ENCODE assay signal across 1 cellular context in the genomic region with DNA sequence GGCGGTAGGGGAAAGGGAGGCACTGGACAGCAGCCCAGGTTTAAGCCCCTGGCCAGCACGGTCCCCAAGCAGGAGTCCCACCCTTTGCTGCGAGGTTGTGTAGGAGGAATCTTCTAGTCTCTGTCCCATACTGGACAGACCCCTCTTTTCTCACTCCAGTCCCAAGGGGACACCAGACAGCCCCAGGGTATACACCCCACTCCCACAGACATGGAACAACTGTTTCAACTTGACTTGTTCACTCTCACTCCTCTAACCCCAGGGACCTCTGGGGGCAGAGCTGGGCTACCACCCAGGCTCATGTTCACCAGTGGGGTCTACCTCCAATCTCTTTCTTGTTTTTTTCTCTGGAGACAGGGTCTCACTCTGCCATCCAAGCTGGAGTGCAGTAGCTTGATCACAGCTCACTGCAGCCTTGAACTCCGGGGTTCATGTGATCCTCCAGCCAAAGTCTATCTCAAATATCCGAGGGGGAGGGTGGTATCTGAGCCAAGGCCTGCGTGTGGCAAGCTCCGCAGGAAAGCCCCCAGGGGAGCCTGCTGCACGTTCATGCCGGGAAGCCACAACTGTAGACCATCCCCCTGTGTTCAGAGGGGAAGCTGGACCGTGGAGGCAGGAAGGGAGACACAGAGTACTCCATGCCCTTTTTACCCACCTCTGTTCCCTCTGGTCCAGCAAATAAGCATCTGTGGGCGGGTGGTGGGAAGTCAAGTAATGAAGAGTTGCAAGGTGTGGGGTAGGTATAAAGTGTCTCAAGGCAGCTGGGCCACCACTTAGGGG.
TF ChIP-seq lines count a peak whose summit lies in the region.

No MANE protein-coding gene starts in this region.

TF ChIP-seq in HepG2, 621 proteins besides CTCF, POLR2A, EP300 and RAD21 (continues in another document):
- TF ChIP-seq ZNF281 (CRISPR knock-in tag; IDR thresholded peaks at IDR 0.05; ENCODE audit: borderline replicate concordance) (peak; percentile 53; the same call in 1 of the 2 replicates), NFKBIZ (CRISPR knock-in tag; IDR thresholded peaks at IDR 0.05) (no peak), ZNF264 (CRISPR knock-in tag; IDR thresholded peaks at IDR 0.05) (no peak), ZFP36 (IDR thresholded peaks at IDR 0.05; ENCODE audit: borderline replicate concordance, low read depth, low read length, partially characterized antibody) (no peak), ZNF431 (CRISPR knock-in tag; IDR thresholded peaks at IDR 0.05; ENCODE audit: borderline replicate concordance, low read depth) (0 out of 2 replicates have a peak, but pooled peaks have one; percentile 41), ZFX (CRISPR knock-in tag; IDR thresholded peaks at IDR 0.05; ENCODE audit: low read depth) (0 out of 2 replicates have a peak, but pooled peaks have one; percentile 24), PAXIP1 (CRISPR knock-in tag; conservative IDR thresholded peaks at IDR 0.05) (peak; percentile 49; the same call in 1 of the 2 replicates), NBN (conservative IDR thresholded peaks at IDR 0.05) (no peak), ZBTB10 (CRISPR knock-in tag; IDR thresholded peaks at IDR 0.05; ENCODE audit: borderline replicate concordance) (no peak), NCOR1 (IDR thresholded peaks at IDR 0.05; ENCODE audit: borderline replicate concordance, low read length) (peak; percentile 27; the same call in 1 of the 2 replicates), RXRB (CRISPR knock-in tag; IDR thresholded peaks at IDR 0.05; ENCODE audit: borderline replicate concordance) (no peak), GATA4 (IDR thresholded peaks at IDR 0.05; ENCODE audit: borderline replicate concordance, low read depth) (no peak), ZNF205 (CRISPR knock-in tag; IDR thresholded peaks at IDR 0.05) (no peak), GMEB1 (CRISPR knock-in tag; IDR thresholded peaks at IDR 0.05; ENCODE audit: borderline replicate concordance) (no peak), SALL1 (CRISPR knock-in tag; IDR thresholded peaks at IDR 0.05) (0 out of 2 replicates have a peak, but pooled peaks have one; percentile 6)
- TF ChIP-seq, protein P1, sequence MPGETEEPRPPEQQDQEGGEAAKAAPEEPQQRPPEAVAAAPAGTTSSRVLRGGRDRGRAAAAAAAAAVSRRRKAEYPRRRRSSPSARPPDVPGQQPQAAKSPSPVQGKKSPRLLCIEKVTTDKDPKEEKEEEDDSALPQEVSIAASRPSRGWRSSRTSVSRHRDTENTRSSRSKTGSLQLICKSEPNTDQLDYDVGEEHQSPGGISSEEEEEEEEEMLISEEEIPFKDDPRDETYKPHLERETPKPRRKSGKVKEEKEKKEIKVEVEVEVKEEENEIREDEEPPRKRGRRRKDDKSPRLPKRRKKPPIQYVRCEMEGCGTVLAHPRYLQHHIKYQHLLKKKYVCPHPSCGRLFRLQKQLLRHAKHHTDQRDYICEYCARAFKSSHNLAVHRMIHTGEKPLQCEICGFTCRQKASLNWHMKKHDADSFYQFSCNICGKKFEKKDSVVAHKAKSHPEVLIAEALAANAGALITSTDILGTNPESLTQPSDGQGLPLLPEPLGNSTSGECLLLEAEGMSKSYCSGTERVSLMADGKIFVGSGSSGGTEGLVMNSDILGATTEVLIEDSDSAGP (CRISPR knock-in tag; IDR thresholded peaks at IDR 0.05; ENCODE audit: borderline replicate concordance), result 0 out of 2 replicates have a peak, but pooled peaks have one; percentile 14
- TF ChIP-seq, protein P2, sequence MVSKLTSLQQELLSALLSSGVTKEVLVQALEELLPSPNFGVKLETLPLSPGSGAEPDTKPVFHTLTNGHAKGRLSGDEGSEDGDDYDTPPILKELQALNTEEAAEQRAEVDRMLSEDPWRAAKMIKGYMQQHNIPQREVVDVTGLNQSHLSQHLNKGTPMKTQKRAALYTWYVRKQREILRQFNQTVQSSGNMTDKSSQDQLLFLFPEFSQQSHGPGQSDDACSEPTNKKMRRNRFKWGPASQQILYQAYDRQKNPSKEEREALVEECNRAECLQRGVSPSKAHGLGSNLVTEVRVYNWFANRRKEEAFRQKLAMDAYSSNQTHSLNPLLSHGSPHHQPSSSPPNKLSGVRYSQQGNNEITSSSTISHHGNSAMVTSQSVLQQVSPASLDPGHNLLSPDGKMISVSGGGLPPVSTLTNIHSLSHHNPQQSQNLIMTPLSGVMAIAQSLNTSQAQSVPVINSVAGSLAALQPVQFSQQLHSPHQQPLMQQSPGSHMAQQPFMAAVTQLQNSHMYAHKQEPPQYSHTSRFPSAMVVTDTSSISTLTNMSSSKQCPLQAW (CRISPR knock-in tag; IDR thresholded peaks at IDR 0.05), result peak; percentile 44; the same call in 1 of the 2 replicates
- TF ChIP-seq, protein P3, sequence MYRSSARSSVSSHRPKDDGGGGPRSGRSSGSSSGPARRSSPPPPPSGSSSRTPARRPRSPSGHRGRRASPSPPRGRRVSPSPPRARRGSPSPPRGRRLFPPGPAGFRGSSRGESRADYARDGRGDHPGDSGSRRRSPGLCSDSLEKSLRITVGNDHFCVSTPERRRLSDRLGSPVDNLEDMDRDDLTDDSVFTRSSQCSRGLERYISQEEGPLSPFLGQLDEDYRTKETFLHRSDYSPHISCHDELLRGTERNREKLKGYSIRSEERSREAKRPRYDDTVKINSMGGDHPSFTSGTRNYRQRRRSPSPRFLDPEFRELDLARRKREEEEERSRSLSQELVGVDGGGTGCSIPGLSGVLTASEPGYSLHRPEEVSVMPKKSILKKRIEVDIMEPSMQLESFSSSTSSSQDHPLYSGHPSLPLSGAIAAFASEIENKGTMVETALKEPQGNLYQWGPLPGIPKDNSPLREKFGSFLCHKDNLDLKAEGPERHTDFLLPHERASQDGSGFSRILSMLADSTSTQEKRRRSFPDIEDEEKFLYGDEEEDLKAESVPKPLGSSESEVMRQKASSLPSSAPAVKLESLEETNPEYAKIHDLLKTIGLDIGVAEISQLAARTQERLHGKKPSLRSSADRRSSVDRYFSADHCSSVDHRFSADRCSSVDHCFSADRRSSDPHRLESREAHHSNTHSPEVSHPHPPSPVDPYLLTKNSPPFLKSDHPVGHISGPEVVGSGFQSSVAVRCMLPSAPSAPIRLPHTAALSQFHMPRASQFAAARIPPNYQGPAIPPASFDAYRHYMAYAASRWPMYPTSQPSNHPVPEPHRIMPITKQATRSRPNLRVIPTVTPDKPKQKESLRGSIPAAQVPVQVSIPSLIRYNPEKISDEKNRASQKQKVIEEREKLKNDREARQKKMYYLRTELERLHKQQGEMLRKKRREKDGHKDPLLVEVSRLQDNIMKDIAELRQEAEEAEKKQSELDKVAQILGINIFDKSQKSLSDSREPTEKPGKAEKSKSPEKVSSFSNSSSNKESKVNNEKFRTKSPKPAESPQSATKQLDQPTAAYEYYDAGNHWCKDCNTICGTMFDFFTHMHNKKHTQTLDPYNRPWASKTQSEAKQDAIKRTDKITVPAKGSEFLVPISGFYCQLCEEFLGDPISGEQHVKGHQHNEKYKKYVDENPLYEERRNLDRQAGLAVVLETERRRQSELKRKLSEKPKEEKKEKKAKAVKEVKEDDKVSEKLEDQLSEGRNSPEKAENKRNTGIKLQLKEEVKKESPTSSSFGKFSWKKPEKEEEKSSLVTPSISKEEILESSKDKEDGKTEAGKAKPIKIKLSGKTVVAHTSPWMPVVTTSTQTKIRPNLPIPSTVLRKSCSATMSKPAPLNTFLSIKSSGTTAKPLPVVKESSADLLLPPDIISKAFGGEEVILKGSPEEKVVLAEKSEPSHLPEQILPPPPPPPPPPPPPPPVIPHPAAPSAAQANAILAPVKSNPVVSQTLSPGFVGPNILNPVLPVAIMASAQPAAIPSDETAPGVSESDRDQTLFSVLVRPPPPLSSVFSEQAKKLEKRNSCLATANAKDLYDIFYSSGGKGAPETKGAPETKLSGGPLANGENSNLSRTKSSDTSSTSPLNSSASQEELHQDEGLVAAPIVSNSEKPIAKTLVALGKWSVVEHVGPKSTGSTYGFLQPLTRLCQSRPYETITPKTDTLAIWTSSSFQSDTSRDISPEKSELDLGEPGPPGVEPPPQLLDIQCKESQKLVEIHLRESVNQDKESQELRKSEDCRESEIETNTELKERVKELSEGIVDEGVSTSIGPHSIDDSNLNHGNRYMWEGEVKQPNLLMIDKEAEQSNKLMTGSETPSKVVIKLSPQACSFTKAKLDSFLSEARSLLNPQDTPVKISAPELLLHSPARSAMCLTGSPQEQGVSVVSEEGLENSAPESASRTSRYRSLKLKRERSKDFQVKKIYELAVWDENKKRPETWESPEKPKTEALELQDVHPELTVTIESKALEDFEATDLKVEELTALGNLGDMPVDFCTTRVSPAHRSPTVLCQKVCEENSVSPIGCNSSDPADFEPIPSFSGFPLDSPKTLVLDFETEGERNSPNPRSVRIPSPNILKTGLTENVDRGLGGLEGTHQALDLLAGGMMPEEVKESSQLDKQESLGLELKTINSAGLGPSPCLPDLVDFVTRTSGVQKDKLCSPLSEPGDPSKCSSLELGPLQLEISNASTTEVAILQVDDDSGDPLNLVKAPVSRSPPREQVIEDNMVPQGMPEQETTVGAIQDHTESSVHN (CRISPR knock-in tag; IDR thresholded peaks at IDR 0.05), result no peak
